ENCODE assay signal across 13 cellular contexts in the genomic region with DNA sequence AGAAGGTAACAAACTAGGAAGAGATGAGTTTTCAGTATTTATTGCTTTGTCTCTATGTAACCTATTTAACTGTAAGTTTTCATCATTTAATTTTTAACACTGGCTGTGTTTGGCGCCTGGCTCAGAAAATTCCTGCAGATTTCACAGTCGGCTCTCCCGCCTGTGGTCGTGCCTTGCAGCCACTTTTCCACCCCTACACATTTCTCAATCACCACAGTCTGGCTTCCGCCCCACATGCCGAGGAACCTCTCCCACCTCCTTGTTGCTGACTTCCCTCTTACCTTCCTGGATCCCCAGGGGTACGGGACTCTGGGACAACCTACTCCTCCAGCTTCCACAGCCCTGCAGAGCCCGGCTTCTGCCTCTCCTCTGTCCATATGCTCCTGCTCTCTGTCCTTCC. TPM values are rescaled to one million over a fixed set of nuclear protein-coding genes. Genes with fewer than 3 reads are reported as not detected.
A peak's percentile ranks its signal among the peaks of the same experiment; 100 is the strongest.
DNase-seq lines count a peak whose midpoint lies in the region; ATAC-seq and TF ChIP-seq lines count a peak whose summit lies in the region.
"Had no signal": no experiment of that assay in that cellular context is flagged by ENCODE, and none has a peak within 500 bp of the region (broad histone marks: within the 10 kb centered on the region; RNA-seq: fewer than 3 reads in every experiment).

No MANE protein-coding gene starts in this region.

- no peak for TF ChIP-seq POLR2A in suprapubic skin (IDR thresholded peaks at IDR 0.05)

- H3K4me1 ChIP-seq in suprapubic skin (peaks cover 46% of the 10 kb centered on the region), PC-9 (replicated peaks; ENCODE audit: insufficient read depth) (peaks cover 15% of the 10 kb centered on the region)

- peaks cover 63% of the 10 kb centered on the region for H3K4me1 Mint-ChIP-seq in activated naive CD4-positive, alpha-beta T cell treated with anti-CD3 and anti-CD28 coated beads for 36 hours (ENCODE audit: low read depth)
- peaks cover 39% of the 10 kb centered on the region for H3K4me1 Mint-ChIP-seq in activated B cell treated with CpG ODN at 0.5 μM for 24 hours
- peaks cover 56 to 62% of the 10 kb centered on the region in 2 donors for H3K4me1 Mint-ChIP-seq in effector memory CD8-positive, alpha-beta T cell (ENCODE audit: low read depth in 2 of 2)

- WGBS in suprapubic skin: 63% methylated on average over 8 of the region's 8 CpGs

- H3K36me3 ChIP-seq in suprapubic skin: no peaks in the 10 kb centered on the region
- no peaks in the 10 kb centered on the region for H3K36me3 ChIP-seq in PC-9 (ENCODE audit: low read depth)

- no peaks in the 10 kb centered on the region for H4K20me1 ChIP-seq in PC-9 (ENCODE audit: insufficient read depth)

- BruUV-seq in PC-9 (replicated peaks; lab: Mats Ljungman, UMichigan): no TSS peak

- no peaks in the 10 kb centered on the region for H3K9me2 ChIP-seq in PC-9 (ENCODE audit: insufficient read depth)

- no peak overlapping the region for H2AFZ ChIP-seq in PC-9

- H3K4me2 ChIP-seq in PC-9: no peak overlapping the region

- H3K9me3 ChIP-seq in suprapubic skin: no peaks in the 10 kb centered on the region
- no peaks in the 10 kb centered on the region for H3K9me3 ChIP-seq in PC-9 (ENCODE audit: insufficient read depth, low read depth)

- DNase-seq in activated naive CD4-positive, alpha-beta T cell treated with anti-CD3 and anti-CD28 coated beads for 36 hours: no peak
- no peak for DNase-seq in activated naive CD4-positive, alpha-beta T cell treated with Interleukin-2 at 50 U/mL for 16 hours
- DNase-seq in activated B cell treated with CpG ODN at 0.5 μM for 24 hours (no peak), suprapubic skin (ENCODE audit: low spot score in 2 of 2) (no peak), PC-9 (no peak), NCI-H446 treated with DMSO at 0.1 percent for 48 hours (lab: John Stamatoyannopoulos, UW) (no peak)
- DNase-seq in effector memory CD8-positive, alpha-beta T cell: no peak
- DNase-seq: NCI-H345, nephron progenitor cell had no signal

- H3K27me3 Mint-ChIP-seq in activated naive CD4-positive, alpha-beta T cell treated with anti-CD3 and anti-CD28 coated beads for 36 hours (ENCODE audit: low read depth): no peaks in the 10 kb centered on the region
- peaks cover 1% of the 10 kb centered on the region for H3K27me3 Mint-ChIP-seq in activated B cell treated with CpG ODN at 0.5 μM for 24 hours
- no peaks in the 10 kb centered on the region for H3K27me3 Mint-ChIP-seq in effector memory CD8-positive, alpha-beta T cell

- no peaks in the 10 kb centered on the region for H3K79me2 ChIP-seq in PC-9 (ENCODE audit: low read depth)

- H3F3A ChIP-seq in PC-9 (ENCODE audit: insufficient read depth, low read depth): peaks cover 6% of the 10 kb centered on the region; the same call in 1 of the 2 replicates

- POLR2A ChIA-PET in activated B cell treated with CpG ODN at 0.5 μM for 24 hours (lab: Charles Lee): interaction anchor here (1.8 kb wide), 1 partner anchor 42 kb away, joined by 11 read pairs; a partner anchor contains a TSS
- POLR2A ChIA-PET in PC-9 (lab: Charles Lee; ENCODE audit: unreplicated experiment): no interaction called here

- peak overlapping the region; percentile 92 for H3K4me3 Mint-ChIP-seq in activated naive CD4-positive, alpha-beta T cell treated with anti-CD3 and anti-CD28 coated beads for 36 hours
- no peak overlapping the region for H3K4me3 Mint-ChIP-seq in activated B cell treated with CpG ODN at 0.5 μM for 24 hours
- peak overlapping the region; percentile 82 to 86 for H3K4me3 Mint-ChIP-seq in effector memory CD8-positive, alpha-beta T cell
- H3K4me3 Mint-ChIP-seq: nephron progenitor cell, WTC11 had no signal

- intact Hi-C loops in activated naive CD4-positive, alpha-beta T cell treated with anti-CD3 and anti-CD28 coated beads for 36 hours (cut with micrococcal nuclease): loop anchor here (1.0 to 5.0 kb wide), 4 partner anchors 36 to 325 kb away; no protein-coding TSS in a partner anchor
- intact Hi-C loops in activated B cell treated with CpG ODN at 0.5 μM for 24 hours (cut with micrococcal nuclease) (no loop called here), PC-9 (cut with micrococcal nuclease; ENCODE audit: unreplicated experiment) (no loop called here)

- CTCF ChIA-PET in activated naive CD4-positive, alpha-beta T cell treated with anti-CD3 and anti-CD28 coated beads for 36 hours (lab: Charles Lee): interaction anchor here (1.5 kb wide), 1 partner anchor 123 kb away, joined by 4 read pairs; no protein-coding TSS in a partner anchor
- CTCF ChIA-PET in activated B cell treated with CpG ODN at 0.5 μM for 24 hours (lab: Charles Lee): no interaction called here
- CTCF ChIA-PET in PC-9 (lab: Charles Lee): no interaction called here

- TF ChIP-seq CTCF in activated B cell treated with CpG ODN at 0.5 μM for 24 hours (IDR thresholded peaks at IDR 0.05): no peak
- TF ChIP-seq CTCF in suprapubic skin (IDR thresholded peaks at IDR 0.05): no peak
- no peak for TF ChIP-seq CTCF in PC-9 (conservative IDR thresholded peaks at IDR 0.05)

- peak overlapping the region; percentile 93 for H3K27ac Mint-ChIP-seq in activated naive CD4-positive, alpha-beta T cell treated with anti-CD3 and anti-CD28 coated beads for 36 hours
- H3K27ac Mint-ChIP-seq in activated B cell treated with CpG ODN at 0.5 μM for 24 hours: peak overlapping the region; percentile 80
- H3K27ac Mint-ChIP-seq in effector memory CD8-positive, alpha-beta T cell: peak overlapping the region; percentile 94 to 97
- H3K27ac Mint-ChIP-seq: nephron progenitor cell, WTC11 had no signal

- H3K27me3 ChIP-seq in suprapubic skin (no peaks in the 10 kb centered on the region), PC-9 (ENCODE audit: insufficient read depth, low read depth) (no peaks in the 10 kb centered on the region)

- no peak for ATAC-seq in activated B cell treated with CpG ODN at 0.5 μM for 24 hours (ENCODE audit: low read depth)
- no peak for ATAC-seq in effector memory CD8-positive, alpha-beta T cell (replicated peaks)
- no peak for ATAC-seq in HG02973 (IDR thresholded peaks at IDR 0.05; ENCODE audit: unreplicated experiment)
- ATAC-seq: K562, WTC11 had no signal

- peak overlapping the region; percentile 2 for H3K27ac ChIP-seq in suprapubic skin
- no peak overlapping the region for H3K27ac ChIP-seq in PC-9
- H3K27ac ChIP-seq: RWPE1 had no signal

- H3K9me3 Mint-ChIP-seq in activated naive CD4-positive, alpha-beta T cell treated with anti-CD3 and anti-CD28 coated beads for 36 hours: no peaks in the 10 kb centered on the region
- H3K9me3 Mint-ChIP-seq in activated B cell treated with CpG ODN at 0.5 μM for 24 hours: no peaks in the 10 kb centered on the region
- H3K9me3 Mint-ChIP-seq in effector memory CD8-positive, alpha-beta T cell: no peaks in the 10 kb centered on the region

- H3K36me3 Mint-ChIP-seq in activated naive CD4-positive, alpha-beta T cell treated with anti-CD3 and anti-CD28 coated beads for 36 hours (ENCODE audit: low read depth): peaks cover 1% of the 10 kb centered on the region
- no peaks in the 10 kb centered on the region for H3K36me3 Mint-ChIP-seq in activated B cell treated with CpG ODN at 0.5 μM for 24 hours (ENCODE audit: low read depth)
- peaks cover 25% of the 10 kb centered on the region for H3K36me3 Mint-ChIP-seq in effector memory CD8-positive, alpha-beta T cell (ENCODE audit: insufficient read depth)
- H3K36me3 Mint-ChIP-seq: WTC11 had no signal

- no peak for TF ChIP-seq EP300 in suprapubic skin (IDR thresholded peaks at IDR 0.05)

- H3K4me3 ChIP-seq in suprapubic skin: no peak overlapping the region
- no peak overlapping the region for H3K4me3 ChIP-seq in PC-9
- H3K4me3 ChIP-seq: K562 had no signal

RNA-seq across cellular contexts. Expression of a gene that starts 41.6 kb away (rescaled TPM):
- 10 to 100 TPM; 85.5 to 87.5 TPM for total RNA-seq in activated naive CD4-positive, alpha-beta T cell treated with anti-CD3 and anti-CD28 coated beads for 36 hours
- 12.6 and 15.7 TPM in 2 replicates for total RNA-seq in activated B cell treated with CpG ODN at 0.5 μM for 24 hours
- 10 to 100 TPM in 3 of 4 donors, 1 to 10 TPM in 1; 6.4 to 13.8 (median 11.7) TPM for total RNA-seq in suprapubic skin
- 12.2 and 12.9 TPM in 2 replicates for total RNA-seq in PC-9 (2021)
